Comparison of ENCODE assay signal across 25 cellular contexts in the genomic region with DNA sequence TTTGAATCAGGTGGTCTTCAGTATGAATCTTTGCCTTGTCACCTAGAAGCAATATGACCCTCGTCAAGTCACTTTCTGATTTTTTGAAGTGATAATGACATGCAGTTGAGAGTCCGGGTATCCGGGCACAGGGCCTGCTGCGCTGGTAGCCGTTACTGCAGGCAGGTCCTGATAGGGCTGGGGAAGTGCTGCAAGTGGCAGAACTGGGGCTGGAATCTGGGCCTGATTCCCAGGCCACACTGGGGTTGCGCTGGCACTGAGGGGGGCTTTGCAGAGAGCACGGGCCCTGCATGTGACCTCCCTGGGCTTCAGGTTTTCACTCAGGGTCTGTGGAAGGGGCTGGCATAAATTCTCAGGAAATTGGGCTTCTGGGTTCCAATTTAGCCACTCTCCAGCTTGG. TPM values are rescaled to one million over a fixed set of nuclear protein-coding genes. Genes with fewer than 3 reads are reported as not detected.
DNase-seq lines count a peak whose midpoint lies in the region; ATAC-seq, FAIRE-seq and TF ChIP-seq lines count a peak whose summit lies in the region.
"Had no signal": no experiment of that assay in that cellular context is flagged by ENCODE, and none has a peak within 500 bp of the region (broad histone marks: within the 10 kb centered on the region; RNA-seq: fewer than 3 reads in every experiment).

No MANE protein-coding gene starts in this region.

- H3K9me3 ChIP-seq in GM12878 (replicated peaks; ENCODE audit: control insufficient read depth, insufficient read depth, low read length) (no peaks in the 10 kb centered on the region), trophoblast cell (ENCODE audit: insufficient read depth, low read depth, low read length) (peaks cover 4% of the 10 kb centered on the region), OCI-LY7 (ENCODE audit: low read length) (no peaks in the 10 kb centered on the region)
- H3K9me3 ChIP-seq: lower lobe of right lung, upper lobe of right lung had no signal

- no peak for TF ChIP-seq EP300 in GM12878 (IDR thresholded peaks at IDR 0.05; ENCODE audit: borderline replicate concordance in 1 of 2, control insufficient read depth in 1 of 2, low read depth in 2 of 2, low read length in 2 of 2)

- H3K4me2 ChIP-seq in GM12878 (ENCODE audit: control insufficient read depth, insufficient read depth) (peak overlapping the region; percentile 25; the same call in 1 of the 2 replicates), trophoblast cell (ENCODE audit: low read length) (no peak overlapping the region), OCI-LY7 (ENCODE audit: low read length) (no peak overlapping the region)
- H3K4me2 ChIP-seq: hepatocyte had no signal

- RAD21 ChIA-PET in GM12878 (lab: Charles Lee; ENCODE audit: unreplicated experiment) = no interaction called here

- no peak overlapping the region for H3K14ac ChIP-seq in trophoblast cell (ENCODE audit: low read length)

- in situ Hi-C loops in GM12878 (cut with MboI) = loop anchor here (25.0 kb wide), 1 partner anchor 1809 kb away; no protein-coding TSS in a partner anchor
- in situ Hi-C loops in G401 (cut with HindIII; ENCODE audit: low sequenced_read_pairs) = loop anchor here (5.0 kb wide), 1 partner anchor 39 kb away; no protein-coding TSS in a partner anchor

- intact Hi-C loops in GM12878 (cut with micrococcal nuclease; ENCODE audit: unreplicated experiment) = no loop called here
- intact Hi-C loops in OCI-LY7 (cut with micrococcal nuclease; ENCODE audit: unreplicated experiment) = no loop called here

- peak overlapping the region; percentile 52; the same call in 1 of the 2 replicates for H3K27ac Mint-ChIP-seq in HFFc6
- H3K27ac Mint-ChIP-seq: T-helper 2 cell treated with Interferon-gamma antibody and Interleukin-4, amounts not matched to agents 5 μg/mL and 100 μg/mL, for 36 hours had no signal

- H3K4ac ChIP-seq in trophoblast cell (ENCODE audit: low read depth, low read length) = peak overlapping the region; percentile 13

- SMC1A ChIA-PET in GM12878 (lab: Charles Lee; ENCODE audit: uncharacterized antibody, unreplicated experiment) = interaction anchor here (0.6 to 1.2 kb wide), 2 partner anchors 12 to 288 kb away, joined by 3 read pairs; partner anchors contain the start of gene KIF22

- 100% methylated on average over 7 of the region's 7 CpGs for WGBS in GM12878 (ENCODE audit: insufficient coverage, insufficient replicate concordance, low lambda C conversion rate, missing lambda C conversion rate)
- WGBS in trophoblast cell (ENCODE audit: extremely low coverage, insufficient coverage, insufficient read length) = no CpG with 5 or more reads among the region's 7 CpGs

- H3K4me1 ChIP-seq in GM12878 (ENCODE audit: control insufficient read depth, insufficient read depth, low read length) (peaks cover 10% of the 10 kb centered on the region), trophoblast cell (ENCODE audit: control insufficient read depth in 1 of 2, insufficient read depth in 2 of 2, low read length in 2 of 2) (peaks cover 4 to 10% of the 10 kb centered on the region in 2 experiments), OCI-LY7 (ENCODE audit: insufficient read depth, low read length, poor library complexity, severe bottlenecking) (peaks cover 26% of the 10 kb centered on the region)

- H2BK12ac ChIP-seq in trophoblast cell (ENCODE audit: low read length) = no peak overlapping the region

- H2BK5ac ChIP-seq in trophoblast cell (ENCODE audit: low read depth, low read length, poor library complexity) = no peak overlapping the region

- TF ChIP-seq CTCF in HFFc6 (IDR thresholded peaks at IDR 0.05) (no peak), GM12878 (IDR thresholded peaks at IDR 0.05 in 2 of 3, conservative IDR thresholded peaks at IDR 0.05 in 1 of 3; ENCODE audit: control insufficient read depth in 2 of 3, extremely low read depth in 1 of 3, insufficient read depth in 1 of 3, low read depth in 3 of 3, low read length in 3 of 3) (no peak), OCI-LY7 (conservative IDR thresholded peaks at IDR 0.05; ENCODE audit: low read length) (no peak)

- H3K36me3 ChIP-seq in GM12878 (ENCODE audit: control insufficient read depth in 2 of 2, insufficient read depth in 2 of 2, low read length in 1 of 2) = peaks cover 15 to 24% of the 10 kb centered on the region in 2 experiments
- H3K36me3 ChIP-seq in trophoblast cell (ENCODE audit: control insufficient read depth in 1 of 2, insufficient read depth in 2 of 2, low read length in 2 of 2) = peaks cover 50 to 53% of the 10 kb centered on the region in 2 experiments
- peaks cover 77% of the 10 kb centered on the region for H3K36me3 ChIP-seq in OCI-LY7 (ENCODE audit: insufficient read depth, low read length)

- peaks cover 42% of the 10 kb centered on the region for H3K36me3 Mint-ChIP-seq in HFFc6 (ENCODE audit: low read depth)

- H3K4me3 Mint-ChIP-seq in HFFc6 = no peak overlapping the region
- H3K4me3 Mint-ChIP-seq: stimulated activated naive B cell treated with anti-CD40 and anti-IgM and Interleukin-4, amounts not matched to agents 10 μg/mL and 1 μg/mL and 100 μg/mL, for 72 hours had no signal

- no peak for DNase-seq in HFFc6
- DNase-seq in GM12878 (ENCODE audit: low read depth, low spot score) = no peak
- no peak for DNase-seq in trophoblast cell
- DNase-seq in OCI-LY7 (ENCODE audit: low spot score) = no peak
- DNase-seq in G401 (ENCODE audit: low spot score) = no peak
- DNase-seq: activated CD4-positive, alpha-beta memory T cell treated with anti-CD3 and anti-CD28 coated beads, Interleukin-2, amount 10 ng/mL, durations not matched to agents 7 days and 5 days; activated CD4-positive, alpha-beta T cell treated with anti-CD3 and anti-CD28 coated beads for 1 hour; activated CD8-positive, alpha-beta memory T cell treated with anti-CD3 and anti-CD28 coated beads, Interleukin-2, amount 50 U/mL, for 4 hours; activated naive CD4-positive, alpha-beta T cell treated with anti-CD3 and anti-CD28 coated beads, Interleukin-2, amount 50 U/mL, for 16 hours; aorta; CD4-positive, CD25-positive, alpha-beta regulatory T cell; DMS79 treated with DMSO at 0.1 percent for 48 hours; GF-D8; lower lobe of right lung; MV-4-11; naive thymus-derived CD8-positive, alpha-beta T cell; NCI-H146; NCI-H446; NCI-H748 treated with DMSO at 0.1 percent for 48 hours; stimulated activated naive B cell treated with anti-CD40 and anti-IgM and Interleukin-4, amounts not matched to agents 10 μg/mL and 1 μg/mL and 100 μg/mL, for 72 hours; upper lobe of right lung had no signal

- H4K91ac ChIP-seq in trophoblast cell (ENCODE audit: low read depth, low read length) = no peak overlapping the region

- H3K4me3 ChIP-seq in GM12878 (no peak overlapping the region), trophoblast cell (ENCODE audit: low read depth, low read length) (no peak overlapping the region), OCI-LY7 (ENCODE audit: low read depth, low read length, poor library complexity, severe bottlenecking) (no peak overlapping the region)
- H3K4me3 ChIP-seq: hepatocyte, lower lobe of right lung, upper lobe of right lung had no signal

- H2AK5ac ChIP-seq in trophoblast cell (ENCODE audit: low read length) = no peak overlapping the region

- H3K9me3 Mint-ChIP-seq in HFFc6 = no peaks in the 10 kb centered on the region
- H3K9me3 Mint-ChIP-seq: activated CD4-positive, alpha-beta memory T cell treated with anti-CD3 and anti-CD28 coated beads, Interleukin-2, amount 10 ng/mL, durations not matched to agents 7 days and 5 days; naive thymus-derived CD8-positive, alpha-beta T cell; stimulated activated naive B cell treated with anti-CD40 and anti-IgM and Interleukin-4, amounts not matched to agents 10 μg/mL and 1 μg/mL and 100 μg/mL, for 72 hours; T-helper 2 cell treated with Interferon-gamma antibody and Interleukin-4, amounts not matched to agents 5 μg/mL and 100 μg/mL, for 36 hours had no signal

- no peak for ATAC-seq in GM12878
- ATAC-seq: HCT116; lower lobe of right lung; naive thymus-derived CD8-positive, alpha-beta T cell; stimulated activated naive B cell treated with anti-CD40 and anti-IgM and Interleukin-4, amounts not matched to agents 10 μg/mL and 1 μg/mL and 100 μg/mL, for 72 hours; upper lobe of right lung had no signal

- H3K27me3 Mint-ChIP-seq in HFFc6 (ENCODE audit: insufficient read depth) = peaks cover 8% of the 10 kb centered on the region
- H3K27me3 Mint-ChIP-seq: activated CD4-positive, alpha-beta memory T cell treated with anti-CD3 and anti-CD28 coated beads, Interleukin-2, amount 10 ng/mL, durations not matched to agents 7 days and 5 days; CD4-positive, CD25-positive, alpha-beta regulatory T cell; naive thymus-derived CD8-positive, alpha-beta T cell; stimulated activated naive B cell treated with anti-CD40 and anti-IgM and Interleukin-4, amounts not matched to agents 10 μg/mL and 1 μg/mL and 100 μg/mL, for 72 hours had no signal

- H3K9ac ChIP-seq in GM12878 (ENCODE audit: control insufficient read depth, insufficient read depth, low read length) (no peak overlapping the region), trophoblast cell (ENCODE audit: low read length) (no peak overlapping the region)

- H3K79me2 ChIP-seq in GM12878 (ENCODE audit: control insufficient read depth, insufficient read depth, low read length) (peaks cover 40% of the 10 kb centered on the region), trophoblast cell (ENCODE audit: control insufficient read depth, insufficient read depth, low read length, poor library complexity) (peaks cover 12% of the 10 kb centered on the region), OCI-LY7 (ENCODE audit: insufficient read depth, low read depth, low read length) (peaks cover 37% of the 10 kb centered on the region)

- H4K20me1 ChIP-seq in GM12878 (ENCODE audit: control insufficient read depth, insufficient read depth) = 0 out of 2 replicates have a peak, but pooled peaks cover 2% of the 10 kb centered on the region
- H4K20me1 ChIP-seq in OCI-LY7 (ENCODE audit: insufficient read depth, low read length) = peaks cover 5% of the 10 kb centered on the region

- POLR2A ChIA-PET in GM12878 (lab: Charles Lee) = interaction anchor here (0.5 kb wide), 1 partner anchor 101 kb away, joined by 3 read pairs; no protein-coding TSS in a partner anchor
- POLR2A ChIA-PET in OCI-LY7 (lab: Charles Lee) = interaction anchor here (0.6 kb wide), 1 partner anchor 426 kb away, joined by 5 read pairs; no protein-coding TSS in a partner anchor

- TF ChIP-seq POLR2A in GM12878 (IDR thresholded peaks at IDR 0.05; ENCODE audit: low read depth, low read length) = no peak

- no peak overlapping the region for H2AFZ ChIP-seq in GM12878 (ENCODE audit: control insufficient read depth, low read depth, low read length)
- H2AFZ ChIP-seq in trophoblast cell (ENCODE audit: insufficient read depth, low read length, poor library complexity) = no peak overlapping the region
- H2AFZ ChIP-seq in OCI-LY7 (ENCODE audit: low read length) = no peak overlapping the region
- H2AFZ ChIP-seq: hepatocyte had no signal

- H2BK120ac ChIP-seq in trophoblast cell (ENCODE audit: insufficient read depth, low read length, poor library complexity) = no peak overlapping the region

- H3K18ac ChIP-seq in trophoblast cell (ENCODE audit: low read length) = no peak overlapping the region

- no peak overlapping the region for H3K23ac ChIP-seq in trophoblast cell (ENCODE audit: low read length)

- no TSS peak for BruUV-seq in GM12878 (replicated peaks; lab: Mats Ljungman, UMichigan)
- no TSS peak for BruUV-seq in OCI-LY7 (replicated peaks; lab: Mats Ljungman, UMichigan)

- H3K79me1 ChIP-seq in trophoblast cell (ENCODE audit: low read length) = peaks cover 5% of the 10 kb centered on the region

- no peak for TF ChIP-seq RAD21 in GM12878 (IDR thresholded peaks at IDR 0.05; ENCODE audit: insufficient read depth, low read depth, low read length)

- FAIRE-seq in GM12878 (lab: Jason Lieb, UNC) = no peak
- FAIRE-seq: RCC 7860 had no signal

- CTCF ChIA-PET in GM12878 (lab: Yijun Ruan, JAX) (no interaction called here), OCI-LY7 (lab: Charles Lee; ENCODE audit: unreplicated experiment) (interaction anchor here (0.9 kb wide), 1 partner anchor 17 kb away, joined by 3 read pairs; no protein-coding TSS in a partner anchor)

- no peak overlapping the region for H3K27ac ChIP-seq in GM12878 (ENCODE audit: control insufficient read depth, insufficient read depth)
- H3K27ac ChIP-seq in trophoblast cell (ENCODE audit: low read depth, low read length) = no peak overlapping the region
- H3K27ac ChIP-seq in OCI-LY7 (ENCODE audit: low read depth, low read length, poor library complexity, severe bottlenecking) = no peak overlapping the region
- H3K27ac ChIP-seq: hepatocyte, lower lobe of right lung, upper lobe of right lung had no signal

- H4K12ac ChIP-seq in trophoblast cell (ENCODE audit: low read depth, low read length) = no peak overlapping the region

- peaks cover 27% of the 10 kb centered on the region for H3K4me1 Mint-ChIP-seq in HFFc6 (ENCODE audit: low read depth)

- no peaks in the 10 kb centered on the region for H3K9me2 ChIP-seq in OCI-LY7 (ENCODE audit: insufficient read depth, low read length)

- H3K27me3 ChIP-seq in GM12878 (replicated peaks in 1 of 2; ENCODE audit: control insufficient read depth in 2 of 2, insufficient read depth in 2 of 2, low read length in 1 of 2) (no peaks in the 10 kb centered on the region), trophoblast cell (ENCODE audit: insufficient read depth, low read length) (no peaks in the 10 kb centered on the region)
- H3K27me3 ChIP-seq: hepatocyte, upper lobe of right lung had no signal

- no peak overlapping the region for H4K8ac ChIP-seq in trophoblast cell (ENCODE audit: low read depth, low read length)

RNA-seq across cellular contexts. Expression of gene PPP4C, which starts 3.0 kb away (rescaled TPM):
- 100 to 1,000 TPM; 111 to 135 (median 123) TPM for total RNA-seq in HFFc6 (2021; fragmentation: NEBNext Ultra II Directional; extraction: Animal tissue kit (Norgen Biotek cat#: 25700))
- 25.0 and 30.4 TPM in 2 replicates for total RNA-seq in GM12878 (2013; cell fraction: nucleolus; rRNA removed)
- total RNA-seq in GM12878 (2014; rRNA removed) = 93.4 and 118 TPM in 2 replicates
- total RNA-seq in GM12878 (2014; rRNA removed; fragmentation: Illumina TruSeq; extraction: Trizol) = 63.9 and 75.0 TPM in 2 replicates
- 130 and 132 TPM in 2 replicates for total RNA-seq in GM12878 (2021)
- 59.0 TPM for polyA plus RNA-seq in GM12878 (2011; ENCODE audit: low read depth)
- 73.0 and 143 TPM in 2 replicates for polyA plus RNA-seq in GM12878 (2011; rRNA removed)
- 224 and 278 TPM in 2 replicates for polyA plus RNA-seq in GM12878 (2011; cell fraction: cytosol; rRNA removed)
- polyA plus RNA-seq in GM12878 (2011; cell fraction: nucleus; rRNA removed) = 130 and 151 TPM in 2 replicates
- polyA plus RNA-seq in GM12878 (2012) = 94.4 and 102 TPM in 2 replicates
- polyA plus RNA-seq in GM12878 (2014; fragmentation: Illumina TruSeq; extraction: Trizol) = 34.5 and 83.7 TPM in 2 replicates
- 10 to 100 TPM in 1 of 2 experiments, 1 to 10 TPM in 1; 2.7 to 18.8 TPM for polyA plus RNA-seq in GM12878 (2014; fragmentation: Nextera tagmentation; extraction: Ambion mirVana)
- 165 and 178 TPM in 2 replicates for polyA plus RNA-seq in GM12878 (2014; rRNA removed)
- 100 to 1,000 TPM; 194 to 240 TPM for polyA plus RNA-seq in GM12878 (2016; fragmentation: Nextera tagmentation; extraction: Ambion mirVana)
- polyA minus RNA-seq in GM12878 (2011; rRNA and poly(A)+ RNA removed) = 341 and 402 TPM in 2 replicates
- 82.1 and 104 TPM in 2 replicates for polyA minus RNA-seq in GM12878 (2011; cell fraction: cytosol; rRNA and poly(A)+ RNA removed)
- polyA minus RNA-seq in GM12878 (2011; cell fraction: nucleus; rRNA and poly(A)+ RNA removed) = 27.3 and 42.2 TPM in 2 replicates
- 118 and 119 TPM in 2 replicates for polyA plus RNA-seq in trophoblast cell (2013)
- 137 and 144 TPM in 2 replicates for total RNA-seq in OCI-LY7 (2014; rRNA removed; shearing (Covaris generic))
- total RNA-seq in OCI-LY7 (2022) = 124 and 130 TPM in 2 replicates
- 225 and 232 TPM in 2 replicates for total RNA-seq in G401 (2014; rRNA removed; shearing (Covaris generic))

RNA-seq across cellular contexts. Expression of gene TBX6, which starts 13.0 kb away (rescaled TPM):
- total RNA-seq in HFFc6 (2021; fragmentation: NEBNext Ultra II Directional; extraction: Animal tissue kit (Norgen Biotek cat#: 25700)) = under 1 TPM; 0.16 to 0.33 (median 0.26) TPM
- total RNA-seq in GM12878 (2013; cell fraction: nucleolus; rRNA removed) = 3.5 and 5.1 TPM in 2 replicates
- 0.40 and 0.44 TPM in 2 replicates for total RNA-seq in GM12878 (2014; rRNA removed)
- total RNA-seq in GM12878 (2014; rRNA removed; fragmentation: Illumina TruSeq; extraction: Trizol) = 0.09 and 0.18 TPM in 2 replicates
- total RNA-seq in GM12878 (2021) = 0.54 and 1.0 TPM in 2 replicates
- polyA plus RNA-seq in GM12878 (2011; ENCODE audit: low read depth) = 0.35 TPM
- polyA plus RNA-seq in GM12878 (2011; rRNA removed) = 0.19 and 0.39 TPM in 2 replicates
- 0.49 and 0.57 TPM in 2 replicates for polyA plus RNA-seq in GM12878 (2011; cell fraction: cytosol; rRNA removed)
- 2.5 and 2.6 TPM in 2 replicates for polyA plus RNA-seq in GM12878 (2011; cell fraction: nucleus; rRNA removed)
- polyA plus RNA-seq in GM12878 (2012) = 1.3 and 1.7 TPM in 2 replicates
- 0.24 TPM in 1 of 2 replicates, not detected in the other for polyA plus RNA-seq in GM12878 (2014; fragmentation: Illumina TruSeq; extraction: Trizol)
- not detected for polyA plus RNA-seq in GM12878 (2014; fragmentation: Nextera tagmentation; extraction: Ambion mirVana)
- polyA plus RNA-seq in GM12878 (2014; rRNA removed) = 0.20 and 0.90 TPM in 2 replicates
- under 1 TPM; 0.08 to 0.15 TPM for polyA plus RNA-seq in GM12878 (2016; fragmentation: Nextera tagmentation; extraction: Ambion mirVana)
- polyA minus RNA-seq in GM12878 (2011; rRNA and poly(A)+ RNA removed) = 1.1 TPM in 1 of 2 replicates, not detected in the other
- polyA minus RNA-seq in GM12878 (2011; cell fraction: cytosol; rRNA and poly(A)+ RNA removed) = not detected in 2 replicates
- 1.3 and 1.8 TPM in 2 replicates for polyA minus RNA-seq in GM12878 (2011; cell fraction: nucleus; rRNA and poly(A)+ RNA removed)
- 0.74 and 0.90 TPM in 2 replicates for polyA plus RNA-seq in trophoblast cell (2013)
- 0.77 and 1.4 TPM in 2 replicates for total RNA-seq in OCI-LY7 (2014; rRNA removed; shearing (Covaris generic))
- 3.7 and 4.5 TPM in 2 replicates for total RNA-seq in OCI-LY7 (2022)
- total RNA-seq in G401 (2014; rRNA removed; shearing (Covaris generic)) = not detected in 2 replicates

RNA-seq across cellular contexts. Expression of gene ALDOA, which starts 13.2 kb away (rescaled TPM):
- 1,000 to 10,000 TPM; 1,621 to 1,937 (median 1,752) TPM for total RNA-seq in HFFc6 (2021; fragmentation: NEBNext Ultra II Directional; extraction: Animal tissue kit (Norgen Biotek cat#: 25700))
- 235 and 245 TPM in 2 replicates for total RNA-seq in GM12878 (2013; cell fraction: nucleolus; rRNA removed)
- total RNA-seq in GM12878 (2014; rRNA removed) (1,247 and 1,393 TPM in 2 replicates), GM12878 (2014; rRNA removed; fragmentation: Illumina TruSeq; extraction: Trizol) (804 and 922 TPM in 2 replicates), GM12878 (2021) (1,355 and 1,356 TPM in 2 replicates), OCI-LY7 (2022) (811 and 1,029 TPM in 2 replicates)
- polyA plus RNA-seq in GM12878 (2011; ENCODE audit: low read depth) = 1,146 TPM
- polyA plus RNA-seq in GM12878 (2011; rRNA removed) (672 and 1,081 TPM in 2 replicates), GM12878 (2014; fragmentation: Illumina TruSeq; extraction: Trizol) (300 and 751 TPM in 2 replicates), GM12878 (2014; fragmentation: Nextera tagmentation; extraction: Ambion mirVana) (100 to 1,000 TPM; 218 to 335 TPM), GM12878 (2014; rRNA removed) (1,109 and 1,522 TPM in 2 replicates), GM12878 (2016; fragmentation: Nextera tagmentation; extraction: Ambion mirVana) (1,000 to 10,000 TPM; 2,119 to 2,339 TPM)
- 1,688 and 1,856 TPM in 2 replicates for polyA plus RNA-seq in GM12878 (2011; cell fraction: cytosol; rRNA removed)
- polyA plus RNA-seq in GM12878 (2011; cell fraction: nucleus; rRNA removed) = 1,192 and 1,238 TPM in 2 replicates
- 1,728 and 2,147 TPM in 2 replicates for polyA plus RNA-seq in GM12878 (2012)
- 879 and 1,597 TPM in 2 replicates for polyA minus RNA-seq in GM12878 (2011; rRNA and poly(A)+ RNA removed)
- 780 and 912 TPM in 2 replicates for polyA minus RNA-seq in GM12878 (2011; cell fraction: cytosol; rRNA and poly(A)+ RNA removed)
- 308 and 419 TPM in 2 replicates for polyA minus RNA-seq in GM12878 (2011; cell fraction: nucleus; rRNA and poly(A)+ RNA removed)
- 965 and 1,015 TPM in 2 replicates for polyA plus RNA-seq in trophoblast cell (2013)
- 646 and 809 TPM in 2 replicates for total RNA-seq in OCI-LY7 (2014; rRNA removed; shearing (Covaris generic))
- 432 and 515 TPM in 2 replicates for total RNA-seq in G401 (2014; rRNA removed; shearing (Covaris generic))

RNA-seq across cellular contexts. Expression of gene YPEL3, which starts 17.3 kb away (rescaled TPM):
- total RNA-seq in HFFc6 (2021; fragmentation: NEBNext Ultra II Directional; extraction: Animal tissue kit (Norgen Biotek cat#: 25700)) = 10 to 100 TPM; 17.2 to 28.4 (median 19.1) TPM
- 16.5 and 18.6 TPM in 2 replicates for total RNA-seq in GM12878 (2013; cell fraction: nucleolus; rRNA removed)
- total RNA-seq in GM12878 (2014; rRNA removed) (7.5 and 11.5 TPM in 2 replicates), GM12878 (2014; rRNA removed; fragmentation: Illumina TruSeq; extraction: Trizol) (5.1 and 5.3 TPM in 2 replicates), GM12878 (2021) (13.3 and 13.8 TPM in 2 replicates), OCI-LY7 (2022) (34.5 and 50.6 TPM in 2 replicates)
- 17.1 TPM for polyA plus RNA-seq in GM12878 (2011; ENCODE audit: low read depth)
- polyA plus RNA-seq in GM12878 (2011; rRNA removed) (7.3 and 12.7 TPM in 2 replicates), GM12878 (2014; fragmentation: Illumina TruSeq; extraction: Trizol) (1.6 and 6.2 TPM in 2 replicates), GM12878 (2014; fragmentation: Nextera tagmentation; extraction: Ambion mirVana) (1 to 10 TPM; 1.3 to 3.1 TPM), GM12878 (2014; rRNA removed) (18.0 and 25.0 TPM in 2 replicates), GM12878 (2016; fragmentation: Nextera tagmentation; extraction: Ambion mirVana) (10 to 100 TPM; 19.1 to 22.0 TPM)
- polyA plus RNA-seq in GM12878 (2011; cell fraction: cytosol; rRNA removed) = 23.5 and 24.7 TPM in 2 replicates
- 30.2 and 30.8 TPM in 2 replicates for polyA plus RNA-seq in GM12878 (2011; cell fraction: nucleus; rRNA removed)
- polyA plus RNA-seq in GM12878 (2012) = 59.4 and 63.5 TPM in 2 replicates
- 5.0 and 8.5 TPM in 2 replicates for polyA minus RNA-seq in GM12878 (2011; rRNA and poly(A)+ RNA removed)
- polyA minus RNA-seq in GM12878 (2011; cell fraction: cytosol; rRNA and poly(A)+ RNA removed) = 4.7 and 4.9 TPM in 2 replicates
- 6.9 and 12.4 TPM in 2 replicates for polyA minus RNA-seq in GM12878 (2011; cell fraction: nucleus; rRNA and poly(A)+ RNA removed)
- polyA plus RNA-seq in trophoblast cell (2013) = 47.2 and 47.3 TPM in 2 replicates
- total RNA-seq in OCI-LY7 (2014; rRNA removed; shearing (Covaris generic)) = 17.5 and 18.6 TPM in 2 replicates
- not detected in 2 replicates for total RNA-seq in G401 (2014; rRNA removed; shearing (Covaris generic))

RNA-seq across cellular contexts. Expression of gene GDPD3, which starts 34.6 kb away (rescaled TPM):
- 1 to 10 TPM; 1.5 to 3.0 (median 2.3) TPM for total RNA-seq in HFFc6 (2021; fragmentation: NEBNext Ultra II Directional; extraction: Animal tissue kit (Norgen Biotek cat#: 25700))
- 4.3 and 4.6 TPM in 2 replicates for total RNA-seq in GM12878 (2013; cell fraction: nucleolus; rRNA removed)
- total RNA-seq in GM12878 (2014; rRNA removed) (0.65 and 1.9 TPM in 2 replicates), GM12878 (2014; rRNA removed; fragmentation: Illumina TruSeq; extraction: Trizol) (0.98 and 1.1 TPM in 2 replicates), GM12878 (2021) (1.9 and 3.3 TPM in 2 replicates), OCI-LY7 (2022) (5.0 and 5.2 TPM in 2 replicates)
- 0.97 TPM for polyA plus RNA-seq in GM12878 (2011; ENCODE audit: low read depth)
- polyA plus RNA-seq in GM12878 (2011; rRNA removed) (0.53 and 1.4 TPM in 2 replicates), GM12878 (2014; fragmentation: Illumina TruSeq; extraction: Trizol) (0.81 and 0.85 TPM in 2 replicates), GM12878 (2014; fragmentation: Nextera tagmentation; extraction: Ambion mirVana) (under 1 TPM; 0.37 to 0.95 TPM), GM12878 (2014; rRNA removed) (2.3 and 2.7 TPM in 2 replicates), GM12878 (2016; fragmentation: Nextera tagmentation; extraction: Ambion mirVana) (under 1 TPM; 0.29 to 0.53 TPM)
- 0.58 and 0.65 TPM in 2 replicates for polyA plus RNA-seq in GM12878 (2011; cell fraction: cytosol; rRNA removed)
- polyA plus RNA-seq in GM12878 (2011; cell fraction: nucleus; rRNA removed) = 12.1 and 13.3 TPM in 2 replicates
- polyA plus RNA-seq in GM12878 (2012) = 2.4 and 3.1 TPM in 2 replicates
- polyA minus RNA-seq in GM12878 (2011; rRNA and poly(A)+ RNA removed) = 0.22 and 0.62 TPM in 2 replicates
- polyA minus RNA-seq in GM12878 (2011; cell fraction: cytosol; rRNA and poly(A)+ RNA removed) = not detected in 2 replicates
- 0.85 and 2.6 TPM in 2 replicates for polyA minus RNA-seq in GM12878 (2011; cell fraction: nucleus; rRNA and poly(A)+ RNA removed)
- 3.2 and 3.5 TPM in 2 replicates for polyA plus RNA-seq in trophoblast cell (2013)
- total RNA-seq in OCI-LY7 (2014; rRNA removed; shearing (Covaris generic)) = 1.8 and 2.0 TPM in 2 replicates
- total RNA-seq in G401 (2014; rRNA removed; shearing (Covaris generic)) = 0.12 TPM in 1 of 2 replicates, not detected in the other
